ENCODE assay signal across 15 cellular contexts in the genomic region with DNA sequence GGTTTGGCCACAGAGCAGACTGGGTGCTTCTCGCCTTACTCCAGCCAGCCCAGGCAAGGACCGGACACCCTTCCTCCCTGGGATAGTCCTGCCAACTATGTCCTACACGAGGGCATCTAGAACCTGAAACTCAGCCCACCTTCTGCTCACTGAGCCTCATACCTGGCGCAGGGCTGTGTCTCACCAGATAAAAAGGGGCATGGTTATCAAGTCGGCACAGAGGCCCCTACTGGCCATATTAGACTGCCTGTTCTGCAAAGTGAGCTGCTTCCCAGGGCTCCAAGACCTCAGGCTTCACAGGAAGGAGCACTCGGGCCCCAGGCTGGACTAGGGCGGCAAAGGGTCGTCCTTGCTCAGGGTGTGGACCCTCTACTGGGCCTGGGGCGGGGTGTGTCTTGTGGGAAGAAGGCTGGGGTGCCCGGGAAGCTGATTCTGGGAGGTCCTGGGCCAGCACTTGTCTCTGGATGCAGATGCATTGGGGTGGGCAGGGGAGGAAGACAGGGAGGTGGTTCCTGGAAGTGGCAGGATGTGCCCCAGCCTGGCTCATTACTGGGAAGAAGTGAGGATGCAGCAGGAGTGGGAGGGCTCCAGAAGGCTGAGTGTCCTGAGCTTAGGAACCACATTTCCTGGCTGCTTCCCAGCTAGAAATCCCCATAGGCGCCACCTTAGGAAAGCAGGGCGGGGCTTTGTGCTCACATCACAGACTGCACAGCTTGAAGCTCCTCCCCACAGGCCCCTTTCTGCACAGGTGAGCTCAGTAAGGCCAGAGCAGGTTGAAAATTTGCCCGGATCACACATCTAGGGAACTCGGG. TPM values are rescaled to one million over a fixed set of nuclear protein-coding genes. Genes with fewer than 3 reads are reported as not detected.
DNase-seq lines count a peak whose midpoint lies in the region; FAIRE-seq and TF ChIP-seq lines count a peak whose summit lies in the region.
"Had no signal": no experiment of that assay in that cellular context is flagged by ENCODE, and none has a peak within 500 bp of the region (broad histone marks: within the 10 kb centered on the region; RNA-seq: fewer than 3 reads in every experiment).

No MANE protein-coding gene starts in this region.

- no peak overlapping the region for H3K4me3 ChIP-seq in endodermal cell (ENCODE audit: low read length)
- H3K4me3 ChIP-seq: coronary artery, lung, right atrium auricular region had no signal

- 89 to 96% methylated on average over 10 to 14 of the region's 14 CpGs for WGBS in endodermal cell (ENCODE audit: insufficient coverage in 1 of 2, insufficient read length in 1 of 2), 2 experiments

- H3K9ac ChIP-seq in endodermal cell (ENCODE audit: extremely low read depth, low read length, poor library complexity, severe bottlenecking): no peak overlapping the region

- H3K27ac Mint-ChIP-seq in endodermal cell (no peak overlapping the region), progenitor cell of endocrine pancreas (peak overlapping the region; percentile 61)
- H3K27ac Mint-ChIP-seq: activated naive CD8-positive, alpha-beta T cell treated with anti-CD3 and anti-CD28 coated beads for 36 hours; CD14-positive monocyte had no signal

- H3K4me1 Mint-ChIP-seq in endodermal cell (peaks cover 33% of the 10 kb centered on the region), progenitor cell of endocrine pancreas (ENCODE audit: low read depth) (peaks cover 7% of the 10 kb centered on the region)
- H3K4me1 Mint-ChIP-seq: activated naive CD8-positive, alpha-beta T cell treated with anti-CD3 and anti-CD28 coated beads for 36 hours; CD14-positive monocyte had no signal

- H3K27me3 ChIP-seq in endodermal cell (ENCODE audit: control insufficient read depth, insufficient read depth, low read length, poor library complexity, severe bottlenecking): no peaks in the 10 kb centered on the region
- H3K27me3 ChIP-seq: right atrium auricular region had no signal

- H3K9me3 Mint-ChIP-seq in endodermal cell (no peaks in the 10 kb centered on the region), progenitor cell of endocrine pancreas (ENCODE audit: low read depth) (no peaks in the 10 kb centered on the region)
- H3K9me3 Mint-ChIP-seq: activated naive CD8-positive, alpha-beta T cell treated with anti-CD3 and anti-CD28 coated beads for 36 hours; CD14-positive monocyte had no signal

- FAIRE-seq in GM12892 (lab: Jason Lieb, UNC): peak; percentile 21
- FAIRE-seq in GM12891 (lab: Jason Lieb, UNC): no peak

- H3K27me3 Mint-ChIP-seq in endodermal cell (ENCODE audit: insufficient read depth): no peaks in the 10 kb centered on the region
- no peaks in the 10 kb centered on the region for H3K27me3 Mint-ChIP-seq in progenitor cell of endocrine pancreas
- H3K27me3 Mint-ChIP-seq: activated naive CD8-positive, alpha-beta T cell treated with anti-CD3 and anti-CD28 coated beads for 36 hours had no signal

- H3K36me3 Mint-ChIP-seq in endodermal cell (ENCODE audit: low read depth) (peaks cover 11% of the 10 kb centered on the region), progenitor cell of endocrine pancreas (ENCODE audit: insufficient read depth) (no peaks in the 10 kb centered on the region)
- H3K36me3 Mint-ChIP-seq: activated naive CD8-positive, alpha-beta T cell treated with anti-CD3 and anti-CD28 coated beads for 36 hours; CD14-positive monocyte had no signal

- no peak for TF ChIP-seq CTCF in endodermal cell (conservative IDR thresholded peaks at IDR 0.05)
- TF ChIP-seq CTCF in progenitor cell of endocrine pancreas (IDR thresholded peaks at IDR 0.05; ENCODE audit: unreplicated experiment): no peak
- no peak for TF ChIP-seq CTCF in GM10248 (IDR thresholded peaks at IDR 0.05; ENCODE audit: control extremely low read depth, extremely low read depth, low read depth, missing control alignments)

- H3K9me3 ChIP-seq in endodermal cell (ENCODE audit: control insufficient read depth, low read length): no peaks in the 10 kb centered on the region
- H3K9me3 ChIP-seq: right atrium auricular region had no signal

- H3K27ac ChIP-seq in endodermal cell (ENCODE audit: low read depth, low read length): no peak overlapping the region
- H3K27ac ChIP-seq: coronary artery, right atrium auricular region had no signal

- no peak overlapping the region for H3K4me3 Mint-ChIP-seq in endodermal cell
- no peak overlapping the region for H3K4me3 Mint-ChIP-seq in progenitor cell of endocrine pancreas (ENCODE audit: low read depth)
- H3K4me3 Mint-ChIP-seq: activated naive CD8-positive, alpha-beta T cell treated with anti-CD3 and anti-CD28 coated beads for 36 hours; CD14-positive monocyte had no signal

- POLR2A ChIA-PET in GM10248 (lab: Yijun Ruan, JAX): no interaction called here

- no peaks in the 10 kb centered on the region for H3K4me1 ChIP-seq in endodermal cell (ENCODE audit: control insufficient read depth, insufficient read depth, low read length)

- H3K36me3 ChIP-seq in endodermal cell (ENCODE audit: control insufficient read depth, insufficient read depth, low read length): peaks cover 15% of the 10 kb centered on the region

- TF ChIP-seq POLR2A in GM12892 (IDR thresholded peaks at IDR 0.05; ENCODE audit: low read depth, low read length): no peak
- TF ChIP-seq POLR2A in GM12891 (IDR thresholded peaks at IDR 0.05; ENCODE audit: low read depth, low read length): no peak

- CTCF ChIA-PET in GM10248 (lab: Yijun Ruan, JAX): interaction anchor here (0.8 to 1.7 kb wide), 3 partner anchors 9 to 101 kb away, joined by 3 to 8 read pairs (median 4); a partner anchor contains a TSS

- no peak for DNase-seq in GM12892 (ENCODE audit: insufficient read length)
- peak; percentile 10 for DNase-seq in NCI-H526 treated with DMSO at 0.1 percent for 48 hours (lab: John Stamatoyannopoulos, UW)
- DNase-seq in endodermal cell: peak; percentile 74
- no peak for DNase-seq in progenitor cell of endocrine pancreas (ENCODE audit: low spot score, unreplicated experiment)
- no peak for DNase-seq in H4 (ENCODE audit: low spot score)
- DNase-seq in GM10248 (ENCODE audit: extremely low spot score): no peak
- no peak for DNase-seq in GM12891 (ENCODE audit: insufficient read length, low spot score)
- DNase-seq in activated effector memory CD4-positive, alpha-beta T cell treated with anti-CD3 and anti-CD28 coated beads, Interleukin-2, amount 50 U/mL, for 16 hours: no peak
- DNase-seq: activated CD8-positive, alpha-beta memory T cell treated with anti-CD3 and anti-CD28 coated beads for 24 hours; activated naive CD8-positive, alpha-beta T cell treated with anti-CD3 and anti-CD28 coated beads for 36 hours; glutamatergic neuron had no signal

TF ChIP-seq in GM12891, 5 proteins besides CTCF, POLR2A, EP300 and RAD21:
- no peak for TF ChIP-seq POU2F2 (IDR thresholded peaks at IDR 0.05; ENCODE audit: low read depth, low read length)
- no peak for TF ChIP-seq TAF1 (IDR thresholded peaks at IDR 0.05; ENCODE audit: low read depth, low read length)
- no peak for TF ChIP-seq SPI1 (IDR thresholded peaks at IDR 0.05; ENCODE audit: low read depth, low read length)
- no peak for TF ChIP-seq PAX5 (IDR thresholded peaks at IDR 0.05; ENCODE audit: insufficient read depth, low read length, severe bottlenecking)
- TF ChIP-seq POLR2AphosphoS5 (IDR thresholded peaks at IDR 0.05; ENCODE audit: low read depth, low read length): no peak

RNA-seq across cellular contexts. Expression of a gene that starts 19.6 kb away (rescaled TPM):
- polyA plus RNA-seq in GM12892 (2012; ENCODE audit: missing spikeins): 1.5 TPM
- total RNA-seq in endodermal cell (10 to 100 TPM; 10.7 to 15.5 TPM), progenitor cell of endocrine pancreas (7.0 and 7.3 TPM in 2 replicates)
- 8.2 TPM for polyA plus RNA-seq in endodermal cell (2013, experiment 1 of 2)
- polyA plus RNA-seq in endodermal cell (2013, experiment 2 of 2): 9.2 TPM
- 4.6 and 5.1 TPM in 2 replicates for total RNA-seq in H4 (2014; rRNA removed; shearing (Covaris generic))
- 0.18 TPM for polyA plus RNA-seq in GM12891 (2012; ENCODE audit: low read depth, missing spikeins)

RNA-seq across cellular contexts. Expression of a gene that starts 36.2 kb away (rescaled TPM):
- 0.91 TPM for polyA plus RNA-seq in GM12892 (2012; ENCODE audit: missing spikeins)
- total RNA-seq in endodermal cell: under 1 TPM; 0.31 to 0.40 TPM
- polyA plus RNA-seq in endodermal cell (2013, experiment 1 of 2): 0.28 TPM
- polyA plus RNA-seq in endodermal cell (2013, experiment 2 of 2): 0.41 TPM
- total RNA-seq in progenitor cell of endocrine pancreas: 0.50 and 0.73 TPM in 2 replicates
- 0.14 TPM in 1 of 2 replicates, not detected in the other for total RNA-seq in H4 (2014; rRNA removed; shearing (Covaris generic))
- polyA plus RNA-seq in GM12891 (2012; ENCODE audit: low read depth, missing spikeins): 0.10 TPM
- polyA plus RNA-seq: CD14-positive monocyte had no signal

Comparison
In these comparisons a context has a peak if more than half of its experiments do, and no peak if none do; other contexts are left out.
1. DNase-seq: peak in NCI-H526 treated with DMSO at 0.1 percent for 48 hours (single experiment) and endodermal cell (single experiment); none in GM12892 (single experiment), progenitor cell of endocrine pancreas (single experiment), H4 (single experiment), GM10248 (single experiment), GM12891 (single experiment) and activated effector memory CD4-positive, alpha-beta T cell treated with anti-CD3 and anti-CD28 coated beads, Interleukin-2, amount 50 U/mL, for 16 hours (single experiment).